ENCODE assay signal across 25 cellular contexts in the genomic region with DNA sequence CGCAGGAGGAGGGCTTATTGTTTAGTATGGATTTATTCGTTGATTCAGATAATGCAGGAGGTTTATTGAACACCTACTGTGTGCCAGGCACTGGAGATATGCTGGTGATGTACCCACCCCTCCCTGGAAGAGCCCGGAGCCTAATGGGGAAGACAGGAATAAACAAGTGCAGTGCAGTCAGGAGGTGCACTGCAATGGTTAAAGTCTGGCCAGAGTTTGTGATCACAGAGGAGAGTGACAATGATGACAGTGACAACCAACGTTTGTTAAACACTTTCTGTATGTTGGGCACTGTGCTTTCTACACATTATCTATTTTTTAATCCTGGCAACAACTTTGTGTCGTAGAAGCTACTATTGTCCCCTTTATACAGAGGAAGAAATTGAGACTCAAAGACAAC.
"Had no signal": no experiment of that assay in that cellular context is flagged by ENCODE, and none has a peak within 500 bp of the region (broad histone marks: within the 10 kb centered on the region; RNA-seq: fewer than 3 reads in every experiment).

No MANE protein-coding gene starts in this region.

- H3K27me3 ChIP-seq: esophagus squamous epithelium, neutrophil, pancreas, right lobe of liver, transverse colon, upper lobe of right lung, vagina had no signal

- H3K9me3 ChIP-seq: esophagus squamous epithelium, mucosa of descending colon, neutrophil, pancreas, psoas muscle, right lobe of liver, thoracic aorta, transverse colon, upper lobe of right lung, vagina had no signal

- H3K4me3 Mint-ChIP-seq: mesothelial cell of epicardium; naive B cell; natural killer cell treated with Interleukin-12 subunit alpha and Interleukin-12 subunit beta and Interleukin-15 and Interleukin-18, amount 100 ng/mL, for 72 hours; neural crest cell; stimulated activated effector memory CD8-positive, alpha-beta T cell treated with anti-CD3 and anti-CD28 coated beads, Interleukin-12 subunit alpha, Interleukin-12 subunit beta, amount 100 ng/mL, for 72 hours had no signal

- H3K27ac Mint-ChIP-seq: mesothelial cell of epicardium; naive B cell; natural killer cell treated with Interleukin-12 subunit alpha and Interleukin-12 subunit beta and Interleukin-15 and Interleukin-18, amount 100 ng/mL, for 72 hours; stimulated activated effector memory CD8-positive, alpha-beta T cell treated with anti-CD3 and anti-CD28 coated beads, Interleukin-12 subunit alpha, Interleukin-12 subunit beta, amount 100 ng/mL, for 72 hours had no signal

- H3K4me3 ChIP-seq: coronary artery, esophagus squamous epithelium, mucosa of descending colon, pancreas, psoas muscle, right lobe of liver, thoracic aorta, transverse colon, upper lobe of right lung, vagina had no signal

- H3K9me3 Mint-ChIP-seq: natural killer cell treated with Interleukin-12 subunit alpha and Interleukin-12 subunit beta and Interleukin-15 and Interleukin-18, amount 100 ng/mL, for 72 hours; stimulated activated effector memory CD8-positive, alpha-beta T cell treated with anti-CD3 and anti-CD28 coated beads, Interleukin-12 subunit alpha, Interleukin-12 subunit beta, amount 100 ng/mL, for 72 hours had no signal

- ATAC-seq: mucosa of descending colon; natural killer cell treated with Interleukin-12 subunit alpha and Interleukin-12 subunit beta and Interleukin-15 and Interleukin-18, amount 100 ng/mL, for 72 hours; pancreas; psoas muscle; right lobe of liver; stimulated activated effector memory CD8-positive, alpha-beta T cell treated with anti-CD3 and anti-CD28 coated beads, Interleukin-12 subunit alpha, Interleukin-12 subunit beta, amount 100 ng/mL, for 72 hours; stimulated activated naive CD8-positive, alpha-beta T cell treated with anti-CD3 and anti-CD28 coated beads, Interleukin-15, Interleukin-2, amounts not matched to agents 100 U/mL and 50 U/mL, for 24 hours had no signal

- H3K4me1 ChIP-seq: esophagus squamous epithelium, pancreas, psoas muscle, right lobe of liver, transverse colon, upper lobe of right lung, vagina had no signal

- H3K27ac ChIP-seq: coronary artery, esophagus squamous epithelium, neutrophil, pancreas, psoas muscle, right lobe of liver, thoracic aorta, transverse colon, upper lobe of right lung, vagina had no signal

- H3K36me3 Mint-ChIP-seq: naive B cell; natural killer cell treated with Interleukin-12 subunit alpha and Interleukin-12 subunit beta and Interleukin-15 and Interleukin-18, amount 100 ng/mL, for 72 hours; stimulated activated effector memory CD8-positive, alpha-beta T cell treated with anti-CD3 and anti-CD28 coated beads, Interleukin-12 subunit alpha, Interleukin-12 subunit beta, amount 100 ng/mL, for 72 hours had no signal

- H3K36me3 ChIP-seq: esophagus squamous epithelium, neutrophil, pancreas, right lobe of liver, thoracic aorta, transverse colon, upper lobe of right lung, vagina had no signal

- DNase-seq: dermis blood vessel endothelial cell; effector memory CD4-positive, alpha-beta T cell; esophagus squamous epithelium; foreskin melanocyte; glutamatergic neuron; mesenchymal stem cell; mucosa of descending colon; naive B cell; pancreas; psoas muscle; right lobe of liver; small intestine; stimulated activated CD4-positive, alpha-beta T cell treated with anti-CD3 and anti-CD28 coated beads, Interleukin-2, amount 100 ng/mL, for 24 hours; stimulated activated CD4-positive, alpha-beta T cell treated with anti-CD3 and anti-CD28 coated beads, Interleukin-4, amount 100 ng/mL, for 24 hours; stimulated activated naive CD8-positive, alpha-beta T cell treated with anti-CD3 and anti-CD28 coated beads, Interleukin-15, Interleukin-2, amounts not matched to agents 100 U/mL and 50 U/mL, for 24 hours; transverse colon; upper lobe of right lung had no signal

- H3K4me1 Mint-ChIP-seq: mesothelial cell of epicardium; naive B cell; stimulated activated effector memory CD8-positive, alpha-beta T cell treated with anti-CD3 and anti-CD28 coated beads, Interleukin-12 subunit alpha, Interleukin-12 subunit beta, amount 100 ng/mL, for 72 hours had no signal
